14 cellular contexts compared by ENCODE assay signal in genomic region chr9:128101231-128101641, GRCh38. TPM values are rescaled to one million over a fixed set of nuclear protein-coding genes. Genes with fewer than 3 reads are reported as not detected.
DNase-seq lines count a peak whose midpoint lies in the region; ATAC-seq and TF ChIP-seq lines count a peak whose summit lies in the region.
"Had no signal": no experiment of that assay in that cellular context is flagged by ENCODE, and none has a peak within 500 bp of the region (broad histone marks: within the 10 kb centered on the region; RNA-seq: fewer than 3 reads in every experiment).

No MANE protein-coding gene starts in this region.

- TF ChIP-seq CTCF in heart right ventricle (IDR thresholded peaks at IDR 0.05), result no peak
- TF ChIP-seq CTCF in osteoblast (IDR thresholded peaks at IDR 0.05; ENCODE audit: extremely low read depth, low read depth, low read length), result no peak
- no peak for TF ChIP-seq CTCF in endothelial cell (IDR thresholded peaks at IDR 0.05; ENCODE audit: unreplicated experiment)

- intact Hi-C loops in heart right ventricle (cut with DNase I), result no loop called here
- intact Hi-C loops in cardiac septum (cut with DNase I), result no loop called here

- H3K36me3 Mint-ChIP-seq in endothelial cell (ENCODE audit: low read depth, unreplicated experiment), result peaks cover 11% of the 10 kb centered on the region
- H3K36me3 Mint-ChIP-seq: IgD-negative memory B cell had no signal

- no peak overlapping the region for H3K4me2 ChIP-seq in osteoblast (ENCODE audit: insufficient read depth, low read length)

- H3K27me3 Mint-ChIP-seq in endothelial cell (ENCODE audit: unreplicated experiment), result peaks cover 5% of the 10 kb centered on the region
- H3K27me3 Mint-ChIP-seq: IgD-negative memory B cell had no signal

- peaks cover 74% of the 10 kb centered on the region for H3K79me2 ChIP-seq in osteoblast (ENCODE audit: insufficient read depth, low read length)

- H3K4me3 ChIP-seq in heart right ventricle, result no peak overlapping the region
- no peak overlapping the region for H3K4me3 ChIP-seq in osteoblast (ENCODE audit: insufficient read depth, low read length)

- ATAC-seq in heart right ventricle (no peak), GM19395 (IDR thresholded peaks at IDR 0.05; ENCODE audit: unreplicated experiment) (no peak), GM21786 (IDR thresholded peaks at IDR 0.05; ENCODE audit: unreplicated experiment) (no peak), GM21825 (IDR thresholded peaks at IDR 0.05; ENCODE audit: unreplicated experiment) (no peak)

- peaks cover 25% of the 10 kb centered on the region for H3K4me1 Mint-ChIP-seq in endothelial cell (ENCODE audit: unreplicated experiment)

- H3K27ac ChIP-seq in heart right ventricle (peak overlapping the region in 9 of 10 donors; percentile 11 to 97 (median 90)), osteoblast (ENCODE audit: low read depth, low read length) (peak overlapping the region; percentile 99)
- H3K27ac ChIP-seq: epithelial cell of prostate had no signal

- no peaks in the 10 kb centered on the region for H3K9me3 Mint-ChIP-seq in endothelial cell (ENCODE audit: unreplicated experiment)
- H3K9me3 Mint-ChIP-seq: IgD-negative memory B cell had no signal

- H4K20me1 ChIP-seq in osteoblast (ENCODE audit: insufficient read depth, low read length), result peaks cover 5% of the 10 kb centered on the region

- H3K27me3 ChIP-seq in heart right ventricle, result no peaks in the 10 kb centered on the region
- no peaks in the 10 kb centered on the region for H3K27me3 ChIP-seq in osteoblast (ENCODE audit: insufficient read depth, low read length)

- no peak overlapping the region for H3K27ac Mint-ChIP-seq in endothelial cell (ENCODE audit: unreplicated experiment)
- H3K27ac Mint-ChIP-seq: IgD-negative memory B cell had no signal

- no peak overlapping the region for H2AFZ ChIP-seq in osteoblast (ENCODE audit: low read length)

- H3K4me3 Mint-ChIP-seq in endothelial cell (ENCODE audit: unreplicated experiment), result no peak overlapping the region
- H3K4me3 Mint-ChIP-seq: IgD-negative memory B cell had no signal

- H3K9me3 ChIP-seq in heart right ventricle (no peaks in the 10 kb centered on the region), osteoblast (ENCODE audit: low read depth, low read length) (no peaks in the 10 kb centered on the region)

- H3K4me1 ChIP-seq in heart right ventricle, result peaks cover 31 to 71% (median 57%) of the 10 kb centered on the region in 9 donors
- H3K4me1 ChIP-seq in osteoblast (ENCODE audit: insufficient read depth, low read length), result peaks cover 26% of the 10 kb centered on the region

- DNase-seq in heart right ventricle, result no peak
- DNase-seq in cardiac septum (ENCODE audit: low spot score), result no peak
- DNase-seq in glomerular visceral epithelial cell (ENCODE audit: extremely low spot score), result peak; percentile 48
- DNase-seq in osteoblast (ENCODE audit: insufficient read length, low spot score, missing footprints), result peak; percentile 48
- DNase-seq in endothelial cell (ENCODE audit: low spot score), result no peak
- DNase-seq: activated CD4-positive, alpha-beta T cell treated with anti-CD3 and anti-CD28 coated beads for 48 hours; NCI-H1436 treated with DMSO at 0.1 percent for 48 hours; NCI-H510A treated with DMSO at 0.1 percent for 48 hours; T-helper 1 cell had no signal

- 74 to 76% methylated on average over 12 of the region's 12 CpGs for WGBS in heart right ventricle, 2 donors

- H3K36me3 ChIP-seq in heart right ventricle (peaks cover 6 to 61% (median 38%) of the 10 kb centered on the region in 9 donors), osteoblast (ENCODE audit: insufficient read depth, low read length) (peaks cover 50% of the 10 kb centered on the region)

RNA-seq across cellular contexts. Expression of gene PTGES2, which starts 26.3 kb away (rescaled TPM):
- total RNA-seq in heart right ventricle (100 to 1,000 TPM; 117 to 166 (median 148) TPM), cardiac septum (136 TPM), osteoblast (42.7 and 50.3 TPM in 2 replicates), endothelial cell (ENCODE audit: unreplicated experiment) (39.8 TPM)
- 100 to 1,000 TPM; 132 to 147 TPM for polyA plus RNA-seq in heart right ventricle

RNA-seq across cellular contexts. Expression of gene SLC25A25, which starts 33.2 kb away (rescaled TPM):
- total RNA-seq in heart right ventricle (10 to 100 TPM in 3 of 10 donors, 1 to 10 TPM in 7; 3.6 to 20.7 (median 7.5) TPM), cardiac septum (5.6 TPM), osteoblast (9.7 and 13.4 TPM in 2 replicates), endothelial cell (ENCODE audit: unreplicated experiment) (8.5 TPM)
- polyA plus RNA-seq in heart right ventricle, result 1 to 10 TPM; 2.3 to 4.8 TPM

RNA-seq across cellular contexts. Expression of gene NAIF1, which starts 34.1 kb away (rescaled TPM):
- total RNA-seq in heart right ventricle, result 1 to 10 TPM; 3.2 to 7.0 (median 5.5) TPM
- 1 to 10 TPM; 4.4 to 7.2 TPM for polyA plus RNA-seq in heart right ventricle
- 6.2 TPM for total RNA-seq in cardiac septum
- 10.1 and 10.6 TPM in 2 replicates for total RNA-seq in osteoblast
- 9.9 TPM for total RNA-seq in endothelial cell (ENCODE audit: unreplicated experiment)

RNA-seq across cellular contexts. Expression of gene LCN2, which starts 48.0 kb away (rescaled TPM):
- total RNA-seq in heart right ventricle (1 to 10 TPM in 1 of 10 donors, under 1 TPM in 4, not detected in 5; 0.34 to 2.7 (median 0.45) TPM), cardiac septum (2.0 TPM), osteoblast (not detected in 2 replicates), endothelial cell (ENCODE audit: unreplicated experiment) (not detected)
- 1 to 10 TPM in 1 of 2 donors, under 1 TPM in 1; 0.62 to 1.5 TPM for polyA plus RNA-seq in heart right ventricle

RNA-seq across cellular contexts. Expression of gene BBLN, which starts 58.8 kb away (rescaled TPM):
- 10 to 100 TPM; 29.5 to 58.2 (median 36.1) TPM for total RNA-seq in heart right ventricle
- 100 to 1,000 TPM in 1 of 2 donors, 10 to 100 TPM in 1; 70.2 to 159 TPM for polyA plus RNA-seq in heart right ventricle
- 65.7 TPM for total RNA-seq in cardiac septum
- total RNA-seq in osteoblast, result 24.5 and 33.3 TPM in 2 replicates
- total RNA-seq in endothelial cell (ENCODE audit: unreplicated experiment), result 62.1 TPM

Comparison
In these comparisons a context has a peak if more than half of its experiments do, and no peak if none do; other contexts are left out.
1. DNase-seq: peak in glomerular visceral epithelial cell (single experiment) and osteoblast (single experiment); none in heart right ventricle (0 of 2), cardiac septum (single experiment) and endothelial cell (single experiment).